Comparison of ENCODE assay signal across 18 cellular contexts in genomic region chr9:113600477-113600851, GRCh38.
DNase-seq lines count a peak whose midpoint lies in the region; ATAC-seq and TF ChIP-seq lines count a peak whose summit lies in the region.
"Had no signal": no experiment of that assay in that cellular context is flagged by ENCODE, and none has a peak within 500 bp of the region (broad histone marks: within the 10 kb centered on the region; RNA-seq: fewer than 3 reads in every experiment).

No MANE protein-coding gene starts in this region.

- H3K27me3 ChIP-seq in fibroblast of lung (ENCODE audit: control insufficient read depth, insufficient read depth, low read length), result no peaks in the 10 kb centered on the region
- H3K27me3 ChIP-seq: SJSA1 had no signal

- no peaks in the 10 kb centered on the region for H4K20me1 ChIP-seq in fibroblast of lung (ENCODE audit: control insufficient read depth, extremely low read depth, insufficient read depth, low read length)

- no peak overlapping the region for H2AFZ ChIP-seq in fibroblast of lung (ENCODE audit: low read length)

- no peaks in the 10 kb centered on the region for H3K9me3 Mint-ChIP-seq in activated T-helper 17 cell treated with anti-CD3 and anti-CD28 coated beads, Interleukin-2, amount 50 U/mL, for 72 hours
- H3K9me3 Mint-ChIP-seq in stimulated activated effector memory CD8-positive, alpha-beta T cell treated with anti-CD3 and anti-CD28 coated beads, Interleukin-12 subunit alpha, Interleukin-12 subunit beta, amount 100 ng/mL, for 72 hours, result no peaks in the 10 kb centered on the region
- H3K9me3 Mint-ChIP-seq: type B pancreatic cell had no signal

- H3K27ac ChIP-seq in fibroblast of lung (ENCODE audit: insufficient read depth, low read length), result peak overlapping the region; percentile 90

- peaks cover 26% of the 10 kb centered on the region for H3K79me2 ChIP-seq in fibroblast of lung (ENCODE audit: control insufficient read depth, insufficient read depth, low read length)

- no peaks in the 10 kb centered on the region for H3K9me3 ChIP-seq in fibroblast of lung (ENCODE audit: control insufficient read depth, insufficient read depth, low read depth, low read length)
- H3K9me3 ChIP-seq: SJSA1 had no signal

- TF ChIP-seq CTCF in fibroblast of lung (conservative IDR thresholded peaks at IDR 0.05 in 1 of 2, IDR thresholded peaks at IDR 0.05 in 1 of 2; ENCODE audit: low read depth in 1 of 2, low read length in 2 of 2), result no peak
- no peak for TF ChIP-seq CTCF in GM20000 (IDR thresholded peaks at IDR 0.05; ENCODE audit: extremely low read depth, missing control alignments)

- H3K4me1 ChIP-seq in fibroblast of lung (ENCODE audit: control insufficient read depth, extremely low read depth, insufficient read depth, low read length), result peaks cover 63% of the 10 kb centered on the region

- ATAC-seq in activated T-helper 17 cell treated with anti-CD3 and anti-CD28 coated beads, Interleukin-2, amount 50 U/mL, for 72 hours (replicated peaks), result no peak
- ATAC-seq in stimulated activated effector memory CD8-positive, alpha-beta T cell treated with anti-CD3 and anti-CD28 coated beads, Interleukin-12 subunit alpha, Interleukin-12 subunit beta, amount 100 ng/mL, for 72 hours, result no peak
- ATAC-seq in HG03108 (IDR thresholded peaks at IDR 0.05; ENCODE audit: unreplicated experiment), result no peak
- ATAC-seq: T-helper 17 cell had no signal

- peak overlapping the region; percentile 43 for H3K27ac Mint-ChIP-seq in activated T-helper 17 cell treated with anti-CD3 and anti-CD28 coated beads, Interleukin-2, amount 50 U/mL, for 72 hours
- H3K27ac Mint-ChIP-seq in stimulated activated effector memory CD8-positive, alpha-beta T cell treated with anti-CD3 and anti-CD28 coated beads, Interleukin-12 subunit alpha, Interleukin-12 subunit beta, amount 100 ng/mL, for 72 hours, result peak overlapping the region; percentile 76

- H3K36me3 Mint-ChIP-seq in activated T-helper 17 cell treated with anti-CD3 and anti-CD28 coated beads, Interleukin-2, amount 50 U/mL, for 72 hours (ENCODE audit: low read depth), result peaks cover 29% of the 10 kb centered on the region
- H3K36me3 Mint-ChIP-seq in stimulated activated effector memory CD8-positive, alpha-beta T cell treated with anti-CD3 and anti-CD28 coated beads, Interleukin-12 subunit alpha, Interleukin-12 subunit beta, amount 100 ng/mL, for 72 hours, result peaks cover 57% of the 10 kb centered on the region
- H3K36me3 Mint-ChIP-seq: type B pancreatic cell had no signal

- peaks cover 18% of the 10 kb centered on the region for H3K36me3 ChIP-seq in fibroblast of lung (ENCODE audit: control insufficient read depth, insufficient read depth, low read length)

- no peaks in the 10 kb centered on the region for H3K27me3 Mint-ChIP-seq in activated T-helper 17 cell treated with anti-CD3 and anti-CD28 coated beads, Interleukin-2, amount 50 U/mL, for 72 hours
- H3K27me3 Mint-ChIP-seq: T-helper 17 cell, type B pancreatic cell had no signal

- no peak overlapping the region for H3K4me3 Mint-ChIP-seq in activated T-helper 17 cell treated with anti-CD3 and anti-CD28 coated beads, Interleukin-2, amount 50 U/mL, for 72 hours
- H3K4me3 Mint-ChIP-seq in stimulated activated effector memory CD8-positive, alpha-beta T cell treated with anti-CD3 and anti-CD28 coated beads, Interleukin-12 subunit alpha, Interleukin-12 subunit beta, amount 100 ng/mL, for 72 hours, result no peak overlapping the region
- H3K4me3 Mint-ChIP-seq: T-helper 17 cell, type B pancreatic cell had no signal

- H3K4me1 Mint-ChIP-seq in activated T-helper 17 cell treated with anti-CD3 and anti-CD28 coated beads, Interleukin-2, amount 50 U/mL, for 72 hours, result peaks cover 5% of the 10 kb centered on the region
- H3K4me1 Mint-ChIP-seq in stimulated activated effector memory CD8-positive, alpha-beta T cell treated with anti-CD3 and anti-CD28 coated beads, Interleukin-12 subunit alpha, Interleukin-12 subunit beta, amount 100 ng/mL, for 72 hours, result peaks cover 18% of the 10 kb centered on the region

- no peak overlapping the region for H3K9ac ChIP-seq in fibroblast of lung (ENCODE audit: insufficient read depth, low read length)

- no peak overlapping the region for H3K4me2 ChIP-seq in fibroblast of lung (ENCODE audit: extremely low read depth, insufficient read depth, low read length)

- DNase-seq in fibroblast of lung (ENCODE audit: low read depth in 2 of 2) (no peak), midbrain (lab: John Stamatoyannopoulos, UW) (peak; percentile 54), NCI-H345 (lab: John Stamatoyannopoulos, UW) (no peak), GM20000 (ENCODE audit: low spot score) (no peak), HuH-7.5 (ENCODE audit: low spot score) (no peak)
- DNase-seq in stimulated activated effector memory CD8-positive, alpha-beta T cell treated with anti-CD3 and anti-CD28 coated beads, Interleukin-12 subunit alpha, Interleukin-12 subunit beta, amount 100 ng/mL, for 72 hours (ENCODE audit: low spot score in 2 of 2), result no peak
- DNase-seq: activated naive CD4-positive, alpha-beta T cell treated with Interleukin-2 at 50 U/mL for 16 hours; COR-L47; hippocampal formation; islet precursor cell; MM.1S; NCI-H1694 treated with DMSO at 0.1 percent for 48 hours; stimulated activated naive CD4-positive, alpha-beta T cell; T-helper 17 cell had no signal

- no peak overlapping the region for H3K4me3 ChIP-seq in fibroblast of lung (replicated peaks in 1 of 4; ENCODE audit: control extremely low read depth in 1 of 4, insufficient read depth in 1 of 4, low read depth in 3 of 4, low read length in 4 of 4)
- H3K4me3 ChIP-seq: SJSA1 had no signal
